8 cellular contexts compared by ENCODE assay signal in the genomic region with DNA sequence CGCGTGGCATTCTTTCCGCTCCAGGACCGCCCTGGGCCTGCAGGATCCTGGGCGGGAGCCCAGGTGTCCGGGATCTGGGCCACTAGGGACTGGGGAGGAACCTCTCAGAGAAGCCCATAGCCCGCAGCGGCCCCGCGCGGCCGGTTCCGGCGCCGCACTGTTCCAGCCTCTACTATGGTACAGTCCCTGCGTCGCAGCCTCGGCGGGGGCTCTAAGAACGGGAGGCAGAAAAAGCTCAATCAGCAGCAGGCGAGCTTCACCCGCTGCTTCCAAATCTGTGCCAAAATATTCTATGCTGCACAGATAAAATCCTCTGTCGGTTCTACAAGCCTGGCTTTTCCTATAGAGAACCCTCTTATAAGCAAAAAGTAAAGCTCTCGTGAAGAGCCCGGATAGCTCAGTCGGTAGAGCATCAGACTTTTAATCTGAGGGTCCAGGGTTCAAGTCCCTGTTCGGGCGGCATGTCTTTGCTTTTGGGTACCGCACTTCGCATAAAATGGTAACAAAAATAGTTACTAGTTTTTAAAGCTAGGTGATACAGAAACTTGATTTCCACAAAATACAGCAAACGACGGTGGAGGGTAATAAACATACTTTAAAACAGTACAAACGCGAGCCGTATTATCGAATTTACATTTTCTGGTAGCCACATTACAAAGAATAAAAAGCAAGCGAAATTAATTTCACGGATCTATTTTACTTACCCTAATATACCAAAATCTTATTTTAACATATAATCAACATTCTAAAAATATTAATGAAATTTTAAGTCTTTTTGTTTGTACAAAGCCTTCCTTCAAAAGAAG.
DNase-seq lines count a peak whose midpoint lies in the region; ATAC-seq and TF ChIP-seq lines count a peak whose summit lies in the region.

No MANE protein-coding gene starts in this region.

- peak; percentile 87 for TF ChIP-seq CTCF in GM12865 (IDR thresholded peaks at IDR 0.05; ENCODE audit: insufficient read depth, low read depth, low read length, missing control alignments)

- ATAC-seq in HG03097 (IDR thresholded peaks at IDR 0.05; ENCODE audit: low FRiP score, unreplicated experiment) (peak; percentile 28), GM18870 (IDR thresholded peaks at IDR 0.05; ENCODE audit: unreplicated experiment) (no peak)

- DNase-seq in GM12865 (ENCODE audit: low read depth) (peak; percentile 88), NCI-H345 treated with DMSO at 0.1 percent for 48 hours (lab: John Stamatoyannopoulos, UW; ENCODE audit: unreplicated experiment) (peak; percentile 53), cerebellar cortex (ENCODE audit: low spot score) (peak; percentile 95), islet precursor cell (peak; percentile 94)
- peak; percentile 81 for DNase-seq in activated CD4-positive, alpha-beta T cell treated with anti-CD3 and anti-CD28 coated beads for 1 hour
- peak; percentile 88 for DNase-seq in stimulated activated CD4-positive, alpha-beta T cell treated with anti-CD3 and anti-CD28 coated beads, Interleukin-12 subunit alpha, Interleukin-12 subunit beta, amount 100 ng/mL, for 4 hours

- peak overlapping the region; percentile 86 for H3K4me3 ChIP-seq in GM12865 (ENCODE audit: low read depth, low read length)
